ENCODE assay signal across 9 cellular contexts in genomic region chr1:46183926-46184557, GRCh38. TPM values are rescaled to one million over a fixed set of nuclear protein-coding genes. Genes with fewer than 3 reads are reported as not detected.
A peak's percentile ranks its signal among the peaks of the same experiment; 100 is the strongest.
DNase-seq lines count a peak whose midpoint lies in the region; ATAC-seq and TF ChIP-seq lines count a peak whose summit lies in the region.
"Had no signal": no experiment of that assay in that cellular context is flagged by ENCODE, and none has a peak within 500 bp of the region (broad histone marks: within the 10 kb centered on the region; RNA-seq: fewer than 3 reads in every experiment).

No MANE protein-coding gene starts in this region.

- TF ChIP-seq CTCF in colonic mucosa (IDR thresholded peaks at IDR 0.05) (no peak), prostate gland (IDR thresholded peaks at IDR 0.05) (no peak)

- peaks cover 19% of the 10 kb centered on the region for H3K4me1 ChIP-seq in colonic mucosa
- H3K4me1 ChIP-seq in prostate gland (replicated peaks), result peaks cover 54% of the 10 kb centered on the region

- WGBS in prostate gland, result 71% methylated on average over 12 of the region's 12 CpGs

- peak overlapping the region; percentile 19 to 97 for H3K9ac ChIP-seq in colonic mucosa (ENCODE audit: low read depth in 2 of 2, low read length in 2 of 2)

- DNase-seq in EH (ENCODE audit: low read depth), result peak; percentile 29
- peak; percentile 22 for DNase-seq in colonic mucosa
- no peak for DNase-seq in prostate gland (ENCODE audit: low spot score)
- no peak for DNase-seq in occipital lobe (lab: John Stamatoyannopoulos, UW)
- no peak for DNase-seq in amygdala (lab: John Stamatoyannopoulos, UW)
- no peak for DNase-seq in activated CD8-positive, alpha-beta memory T cell treated with anti-CD3 and anti-CD28 coated beads for 24 hours
- no peak for DNase-seq in amniotic stem cell (lab: John Stamatoyannopoulos, UW)
- DNase-seq: activated CD8-positive, alpha-beta memory T cell treated with anti-CD3 and anti-CD28 coated beads, Interleukin-2, amount 50 U/mL, for 48 hours had no signal

- ATAC-seq in HG03354 (IDR thresholded peaks at IDR 0.05; ENCODE audit: poor library complexity, severe bottlenecking, unreplicated experiment), result peak; percentile 56

- H3K27ac ChIP-seq in colonic mucosa (peak overlapping the region; percentile 95), prostate gland (peak overlapping the region; percentile 93 to 94)

- intact Hi-C loops in colonic mucosa (cut with DNase I), result no loop called here
- intact Hi-C loops in prostate gland (cut with DNase I), result loop anchor here (5.0 to 10.0 kb wide), 2 partner anchors 52 to 299 kb away; partner anchors contain the start of gene PIK3R3

- H3K27me3 ChIP-seq in colonic mucosa, result no peaks in the 10 kb centered on the region
- no peaks in the 10 kb centered on the region for H3K27me3 ChIP-seq in prostate gland (replicated peaks; ENCODE audit: insufficient read depth)

- H3K9me3 ChIP-seq in colonic mucosa, result no peaks in the 10 kb centered on the region
- H3K9me3 ChIP-seq in prostate gland, result no peaks in the 10 kb centered on the region

- H3K4me3 ChIP-seq in colonic mucosa, result peak overlapping the region; percentile 55
- peak overlapping the region in 1 of 2 donors; percentile 7 for H3K4me3 ChIP-seq in prostate gland

- no peak for TF ChIP-seq POLR2A in prostate gland (IDR thresholded peaks at IDR 0.05)

- no peaks in the 10 kb centered on the region for H3K36me3 ChIP-seq in colonic mucosa
- no peaks in the 10 kb centered on the region for H3K36me3 ChIP-seq in prostate gland

RNA-seq across cellular contexts. Expression of gene P3R3URF, which starts 7.8 kb away (rescaled TPM):
- total RNA-seq in colonic mucosa, result not detected
- total RNA-seq in prostate gland, result not detected
- total RNA-seq in occipital lobe, result not detected

RNA-seq across cellular contexts. Expression of gene TSPAN1, which starts 9.2 kb away (rescaled TPM):
- total RNA-seq in colonic mucosa (1,000 to 10,000 TPM; 1,021 to 1,136 TPM), prostate gland (100 to 1,000 TPM in 1 of 2 donors, 10 to 100 TPM in 1; 77.2 to 322 TPM), occipital lobe (0.31 TPM)

RNA-seq across cellular contexts. Expression of gene POMGNT1, which starts 14.2 kb away (rescaled TPM):
- total RNA-seq in colonic mucosa (10 to 100 TPM; 20.9 to 38.9 TPM), prostate gland (100 to 1,000 TPM; 106 to 120 TPM), occipital lobe (33.4 TPM)

RNA-seq across cellular contexts. Expression of gene LURAP1, which starts 19.1 kb away (rescaled TPM):
- total RNA-seq in colonic mucosa, result 1 to 10 TPM in 1 of 2 donors, under 1 TPM in 1; 0.80 to 1.1 TPM
- total RNA-seq in prostate gland, result 10 to 100 TPM; 12.7 to 17.5 TPM
- 5.5 TPM for total RNA-seq in occipital lobe

RNA-seq across cellular contexts. Expression of gene PIK3R3, which starts 51.6 kb away (rescaled TPM):
- total RNA-seq in colonic mucosa (1 to 10 TPM; 8.2 TPM), prostate gland (10 to 100 TPM in 1 of 2 donors, 1 to 10 TPM in 1; 9.1 to 26.5 TPM), occipital lobe (25.3 TPM)

Comparison
In these comparisons a context has a peak if more than half of its experiments do, and no peak if none do; other contexts are left out.
1. DNase-seq: peak in EH (single experiment) and colonic mucosa (single experiment); none in prostate gland (single experiment), occipital lobe (single experiment), amygdala (0 of 56), activated CD8-positive, alpha-beta memory T cell treated with anti-CD3 and anti-CD28 coated beads for 24 hours (single experiment) and amniotic stem cell (single experiment).
2. RNA of gene TSPAN1, which starts 9.2 kb away (total RNA-seq): 1,021 to 1,136 TPM in colonic mucosa and 77.2 to 322 TPM in prostate gland; 0.31 TPM in occipital lobe (single experiment); every median in the first group is over 10 times any median in the second.